In genomic region chr3:143128212-143128611, GRCh38 we compare ENCODE assay signal across 25 cellular contexts.
"Had no signal": no experiment of that assay in that cellular context is flagged by ENCODE, and none has a peak within 500 bp of the region (broad histone marks: within the 10 kb centered on the region; RNA-seq: fewer than 3 reads in every experiment).

No MANE protein-coding gene starts in this region.

- H3K4me1 Mint-ChIP-seq: activated CD8-positive, alpha-beta memory T cell treated with anti-CD3 and anti-CD28 coated beads, Interleukin-2, amount 10 ng/mL, durations not matched to agents 7 days and 5 days had no signal

- H3K4me3 ChIP-seq: adrenal gland, Peyer's patch, SJCRH30 had no signal

- H3K9ac ChIP-seq: SK-N-SH had no signal

- DNase-seq: activated CD4-positive, alpha-beta T cell treated with anti-CD3 and anti-CD28 coated beads, Interleukin-2, amount 10 ng/mL, durations not matched to agents 24 days and 14 days; activated CD4-positive, alpha-beta T cell treated with anti-CD3 and anti-CD28 coated beads, Interleukin-2, amount 50 U/mL, for 48 hours; activated CD4-positive, CD25-positive, alpha-beta regulatory T cell treated with anti-CD3 and anti-CD28 coated beads, Interleukin-2, amount 50 U/mL, for 72 hours; activated CD8-positive, alpha-beta memory T cell treated with anti-CD3 and anti-CD28 coated beads, Interleukin-2, amount 10 ng/mL, durations not matched to agents 7 days and 5 days; activated effector memory CD4-positive, alpha-beta T cell treated with anti-CD3 and anti-CD28 coated beads, Interleukin-2, amount 50 U/mL, for 16 hours; activated naive CD4-positive, alpha-beta T cell treated with Interleukin-2 at 50 U/mL for 16 hours; activated T-cell treated with anti-CD3 and anti-CD28 coated beads, Interleukin-2, amount 50 U/mL, for 4 hours; adrenal gland; anterior cingulate cortex; MM.1S; NCI-H1105 treated with DMSO at 0.1 percent for 48 hours; NCI-H1436 treated with DMSO at 0.1 percent for 48 hours; NCI-H187; NCI-H2081; NCI-H510A treated with DMSO at 0.1 percent for 48 hours; NCI-H69; NK-92 treated with Interleukin-12 subunit alpha and Interleukin-12 subunit beta, amount 100 ng/mL, for 24 hours; Peyer's patch; Right ventricle myocardium superior; SJCRH30; SK-N-SH; SW 1271 had no signal

- H3K4me2 ChIP-seq: SK-N-SH had no signal

- H3K27me3 Mint-ChIP-seq: activated CD4-positive, alpha-beta T cell treated with anti-CD3 and anti-CD28 coated beads, Interleukin-2, amount 10 ng/mL, durations not matched to agents 24 days and 14 days had no signal

- H3K36me3 Mint-ChIP-seq: activated naive CD4-positive, alpha-beta T cell treated with anti-CD3 and anti-CD28 coated beads, Interleukin-2, amount 50 U/mL, for 72 hours had no signal

- H3K36me3 ChIP-seq: adrenal gland, Peyer's patch, SJCRH30 had no signal

- H3K9me3 ChIP-seq: adrenal gland, Peyer's patch, SJCRH30, SK-N-SH had no signal

- ATAC-seq: activated CD8-positive, alpha-beta memory T cell treated with anti-CD3 and anti-CD28 coated beads, Interleukin-2, amount 10 ng/mL, durations not matched to agents 7 days and 5 days; activated naive CD4-positive, alpha-beta T cell treated with anti-CD3 and anti-CD28 coated beads, Interleukin-2, amount 50 U/mL, for 72 hours; activated T-cell treated with anti-CD3 and anti-CD28 coated beads, Interleukin-2, amount 50 U/mL, for 4 hours had no signal

- H3K27ac ChIP-seq: adrenal gland, RWPE1, SJCRH30 had no signal

- H3K4me1 ChIP-seq: Peyer's patch, SJCRH30 had no signal

- H3K4me3 Mint-ChIP-seq: activated CD4-positive, alpha-beta T cell treated with anti-CD3 and anti-CD28 coated beads, Interleukin-2, amount 10 ng/mL, durations not matched to agents 24 days and 14 days; activated CD8-positive, alpha-beta memory T cell treated with anti-CD3 and anti-CD28 coated beads, Interleukin-2, amount 10 ng/mL, durations not matched to agents 7 days and 5 days; activated T-cell treated with anti-CD3 and anti-CD28 coated beads, Interleukin-2, amount 50 U/mL, for 4 hours; T-helper 2 cell treated with Interferon-gamma antibody and Interleukin-4, amounts not matched to agents 5 μg/mL and 100 μg/mL, for 36 hours had no signal

- H3K27me3 ChIP-seq: adrenal gland, Peyer's patch, SJCRH30 had no signal

- H3K27ac Mint-ChIP-seq: activated CD4-positive, alpha-beta T cell treated with anti-CD3 and anti-CD28 coated beads, Interleukin-2, amount 10 ng/mL, durations not matched to agents 24 days and 14 days; activated CD8-positive, alpha-beta memory T cell treated with anti-CD3 and anti-CD28 coated beads, Interleukin-2, amount 10 ng/mL, durations not matched to agents 7 days and 5 days; activated naive CD4-positive, alpha-beta T cell treated with anti-CD3 and anti-CD28 coated beads, Interleukin-2, amount 50 U/mL, for 72 hours; T-helper 2 cell treated with Interferon-gamma antibody and Interleukin-4, amounts not matched to agents 5 μg/mL and 100 μg/mL, for 36 hours had no signal

- H3K9me3 Mint-ChIP-seq: activated naive CD4-positive, alpha-beta T cell treated with anti-CD3 and anti-CD28 coated beads, Interleukin-2, amount 50 U/mL, for 72 hours; activated T-cell treated with anti-CD3 and anti-CD28 coated beads, Interleukin-2, amount 50 U/mL, for 4 hours; T-helper 2 cell treated with Interferon-gamma antibody and Interleukin-4, amounts not matched to agents 5 μg/mL and 100 μg/mL, for 36 hours had no signal
